1 cellular context compared by ENCODE assay signal in the genomic region with DNA sequence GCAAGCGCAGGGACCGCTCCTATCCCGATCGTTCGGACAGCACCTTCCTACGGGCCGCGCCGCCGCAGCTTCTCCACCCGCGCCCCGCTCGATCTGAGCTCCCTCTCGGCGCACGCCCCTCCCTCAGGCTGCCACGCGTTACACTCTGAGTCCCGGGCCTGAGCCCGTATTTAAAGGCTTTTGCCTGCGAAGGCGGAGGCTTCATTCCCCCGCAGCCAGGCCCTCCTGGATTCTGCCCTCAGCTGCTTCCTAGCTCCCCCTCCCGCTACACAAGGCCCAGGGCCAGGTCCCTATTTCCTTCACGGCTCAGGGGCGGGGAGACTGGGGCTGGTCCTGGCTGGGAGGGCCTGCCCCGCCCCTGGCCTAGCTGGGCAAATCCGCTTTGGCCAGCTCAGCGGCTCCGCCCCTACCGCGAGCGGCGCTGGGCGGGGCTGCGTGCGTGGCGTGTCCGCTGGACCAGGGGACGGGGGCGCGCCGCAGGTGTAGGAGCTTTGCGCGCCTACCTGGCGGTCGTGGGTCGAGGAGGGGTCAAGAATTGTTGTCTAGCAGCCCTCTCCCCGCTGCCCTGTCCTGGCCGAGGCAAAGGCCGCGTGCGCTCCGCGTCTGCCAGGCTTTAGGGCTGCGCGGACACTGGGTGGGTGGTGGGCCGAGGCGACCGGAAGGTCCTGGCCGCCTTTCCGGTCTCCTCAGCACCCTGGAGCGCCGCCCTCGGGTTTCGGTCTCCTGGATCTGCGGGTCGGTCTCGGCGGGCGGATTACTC.
TF ChIP-seq lines count a peak whose summit lies in the region.

A gene (minus strand): TSS at position 144 of the 760 bp plus-strand sequence. CDS start 5,927 bp downstream, outside the sequence.

TF ChIP-seq in HepG2, 621 proteins besides CTCF, POLR2A, EP300 and RAD21 (continued from another document):
- TF ChIP-seq, protein P1, sequence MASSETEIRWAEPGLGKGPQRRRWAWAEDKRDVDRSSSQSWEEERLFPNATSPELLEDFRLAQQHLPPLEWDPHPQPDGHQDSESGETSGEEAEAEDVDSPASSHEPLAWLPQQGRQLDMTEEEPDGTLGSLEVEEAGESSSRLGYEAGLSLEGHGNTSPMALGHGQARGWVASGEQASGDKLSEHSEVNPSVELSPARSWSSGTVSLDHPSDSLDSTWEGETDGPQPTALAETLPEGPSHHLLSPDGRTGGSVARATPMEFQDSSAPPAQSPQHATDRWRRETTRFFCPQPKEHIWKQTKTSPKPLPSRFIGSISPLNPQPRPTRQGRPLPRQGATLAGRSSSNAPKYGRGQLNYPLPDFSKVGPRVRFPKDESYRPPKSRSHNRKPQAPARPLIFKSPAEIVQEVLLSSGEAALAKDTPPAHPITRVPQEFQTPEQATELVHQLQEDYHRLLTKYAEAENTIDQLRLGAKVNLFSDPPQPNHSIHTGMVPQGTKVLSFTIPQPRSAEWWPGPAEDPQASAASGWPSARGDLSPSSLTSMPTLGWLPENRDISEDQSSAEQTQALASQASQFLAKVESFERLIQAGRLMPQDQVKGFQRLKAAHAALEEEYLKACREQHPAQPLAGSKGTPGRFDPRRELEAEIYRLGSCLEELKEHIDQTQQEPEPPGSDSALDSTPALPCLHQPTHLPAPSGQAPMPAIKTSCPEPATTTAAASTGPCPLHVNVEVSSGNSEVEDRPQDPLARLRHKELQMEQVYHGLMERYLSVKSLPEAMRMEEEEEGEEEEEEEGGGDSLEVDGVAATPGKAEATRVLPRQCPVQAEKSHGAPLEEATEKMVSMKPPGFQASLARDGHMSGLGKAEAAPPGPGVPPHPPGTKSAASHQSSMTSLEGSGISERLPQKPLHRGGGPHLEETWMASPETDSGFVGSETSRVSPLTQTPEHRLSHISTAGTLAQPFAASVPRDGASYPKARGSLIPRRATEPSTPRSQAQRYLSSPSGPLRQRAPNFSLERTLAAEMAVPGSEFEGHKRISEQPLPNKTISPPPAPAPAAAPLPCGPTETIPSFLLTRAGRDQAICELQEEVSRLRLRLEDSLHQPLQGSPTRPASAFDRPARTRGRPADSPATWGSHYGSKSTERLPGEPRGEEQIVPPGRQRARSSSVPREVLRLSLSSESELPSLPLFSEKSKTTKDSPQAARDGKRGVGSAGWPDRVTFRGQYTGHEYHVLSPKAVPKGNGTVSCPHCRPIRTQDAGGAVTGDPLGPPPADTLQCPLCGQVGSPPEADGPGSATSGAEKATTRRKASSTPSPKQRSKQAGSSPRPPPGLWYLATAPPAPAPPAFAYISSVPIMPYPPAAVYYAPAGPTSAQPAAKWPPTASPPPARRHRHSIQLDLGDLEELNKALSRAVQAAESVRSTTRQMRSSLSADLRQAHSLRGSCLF (CRISPR knock-in tag; IDR thresholded peaks at IDR 0.05; ENCODE audit: borderline replicate concordance) = no peak
- peak; percentile 83 for TF ChIP-seq ETV6 (CRISPR knock-in tag; conservative IDR thresholded peaks at IDR 0.05)
- TF ChIP-seq ZNF720 (CRISPR knock-in tag; IDR thresholded peaks at IDR 0.05) = 0 out of 2 replicates have a peak, but pooled peaks have one; percentile 82
- peak; percentile 3 for TF ChIP-seq SRSF4 (IDR thresholded peaks at IDR 0.05; ENCODE audit: low read depth, low read length, poor library complexity, severe bottlenecking)
- TF ChIP-seq XRCC5 (optimal IDR thresholded peaks at IDR 0.05; ENCODE audit: low read length) = peak; percentile 87
- TF ChIP-seq RXRB (CRISPR knock-in tag; IDR thresholded peaks at IDR 0.05; ENCODE audit: borderline replicate concordance) = peak; percentile 80
- TF ChIP-seq ZNF891 (CRISPR knock-in tag; IDR thresholded peaks at IDR 0.05) = peak; percentile 83
- TF ChIP-seq, protein P2, sequence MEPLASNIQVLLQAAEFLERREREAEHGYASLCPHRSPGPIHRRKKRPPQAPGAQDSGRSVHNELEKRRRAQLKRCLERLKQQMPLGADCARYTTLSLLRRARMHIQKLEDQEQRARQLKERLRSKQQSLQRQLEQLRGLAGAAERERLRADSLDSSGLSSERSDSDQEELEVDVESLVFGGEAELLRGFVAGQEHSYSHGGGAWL (CRISPR knock-in tag; IDR thresholded peaks at IDR 0.05) = peak; percentile 80; the same call in 1 of the 2 replicates
- TF ChIP-seq GABPB1 (CRISPR knock-in tag; IDR thresholded peaks at IDR 0.05) = peak; percentile 94
- TF ChIP-seq PTBP1 (IDR thresholded peaks at IDR 0.05; ENCODE audit: low read depth, low read length, poor library complexity, severe bottlenecking) = peak; percentile 93
- TF ChIP-seq RAD51 (IDR thresholded peaks at IDR 0.05; ENCODE audit: borderline replicate concordance) = no peak
- TF ChIP-seq KDM1A (CRISPR knock-in tag; IDR thresholded peaks at IDR 0.05) = 0 out of 2 replicates have a peak, but pooled peaks have one; percentile 5
- TF ChIP-seq, protein P3, sequence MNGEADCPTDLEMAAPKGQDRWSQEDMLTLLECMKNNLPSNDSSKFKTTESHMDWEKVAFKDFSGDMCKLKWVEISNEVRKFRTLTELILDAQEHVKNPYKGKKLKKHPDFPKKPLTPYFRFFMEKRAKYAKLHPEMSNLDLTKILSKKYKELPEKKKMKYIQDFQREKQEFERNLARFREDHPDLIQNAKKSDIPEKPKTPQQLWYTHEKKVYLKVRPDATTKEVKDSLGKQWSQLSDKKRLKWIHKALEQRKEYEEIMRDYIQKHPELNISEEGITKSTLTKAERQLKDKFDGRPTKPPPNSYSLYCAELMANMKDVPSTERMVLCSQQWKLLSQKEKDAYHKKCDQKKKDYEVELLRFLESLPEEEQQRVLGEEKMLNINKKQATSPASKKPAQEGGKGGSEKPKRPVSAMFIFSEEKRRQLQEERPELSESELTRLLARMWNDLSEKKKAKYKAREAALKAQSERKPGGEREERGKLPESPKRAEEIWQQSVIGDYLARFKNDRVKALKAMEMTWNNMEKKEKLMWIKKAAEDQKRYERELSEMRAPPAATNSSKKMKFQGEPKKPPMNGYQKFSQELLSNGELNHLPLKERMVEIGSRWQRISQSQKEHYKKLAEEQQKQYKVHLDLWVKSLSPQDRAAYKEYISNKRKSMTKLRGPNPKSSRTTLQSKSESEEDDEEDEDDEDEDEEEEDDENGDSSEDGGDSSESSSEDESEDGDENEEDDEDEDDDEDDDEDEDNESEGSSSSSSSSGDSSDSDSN (CRISPR knock-in tag; IDR thresholded peaks at IDR 0.05) = peak; percentile 93
- peak; percentile 55; the same call in 1 of the 2 replicates for TF ChIP-seq ZNF616 (CRISPR knock-in tag; IDR thresholded peaks at IDR 0.05; ENCODE audit: low read depth)
- TF ChIP-seq, protein P4, sequence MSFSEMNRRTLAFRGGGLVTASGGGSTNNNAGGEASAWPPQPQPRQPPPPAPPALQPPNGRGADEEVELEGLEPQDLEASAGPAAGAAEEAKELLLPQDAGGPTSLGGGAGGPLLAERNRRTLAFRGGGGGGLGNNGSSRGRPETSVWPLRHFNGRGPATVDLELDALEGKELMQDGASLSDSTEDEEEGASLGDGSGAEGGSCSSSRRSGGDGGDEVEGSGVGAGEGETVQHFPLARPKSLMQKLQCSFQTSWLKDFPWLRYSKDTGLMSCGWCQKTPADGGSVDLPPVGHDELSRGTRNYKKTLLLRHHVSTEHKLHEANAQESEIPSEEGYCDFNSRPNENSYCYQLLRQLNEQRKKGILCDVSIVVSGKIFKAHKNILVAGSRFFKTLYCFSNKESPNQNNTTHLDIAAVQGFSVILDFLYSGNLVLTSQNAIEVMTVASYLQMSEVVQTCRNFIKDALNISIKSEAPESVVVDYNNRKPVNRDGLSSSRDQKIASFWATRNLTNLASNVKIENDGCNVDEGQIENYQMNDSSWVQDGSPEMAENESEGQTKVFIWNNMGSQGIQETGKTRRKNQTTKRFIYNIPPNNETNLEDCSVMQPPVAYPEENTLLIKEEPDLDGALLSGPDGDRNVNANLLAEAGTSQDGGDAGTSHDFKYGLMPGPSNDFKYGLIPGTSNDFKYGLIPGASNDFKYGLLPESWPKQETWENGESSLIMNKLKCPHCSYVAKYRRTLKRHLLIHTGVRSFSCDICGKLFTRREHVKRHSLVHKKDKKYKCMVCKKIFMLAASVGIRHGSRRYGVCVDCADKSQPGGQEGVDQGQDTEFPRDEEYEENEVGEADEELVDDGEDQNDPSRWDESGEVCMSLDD (CRISPR knock-in tag; IDR thresholded peaks at IDR 0.05; ENCODE audit: borderline replicate concordance) = peak; percentile 33
